ENCODE assay signal across 1 cellular context in genomic region chr4:82450966-82451755, GRCh38.
TF ChIP-seq lines count a peak whose summit lies in the region.

No MANE protein-coding gene starts in this region.

TF ChIP-seq in WTC11, 78 proteins besides CTCF, POLR2A, EP300 and RAD21 (continued from another document):
- TF ChIP-seq ZSCAN18 (CRISPR knock-in tag; IDR thresholded peaks at IDR 0.05) (no peak), AR (CRISPR knock-in tag; IDR thresholded peaks at IDR 0.05) (no peak), NR1H2 (CRISPR knock-in tag; IDR thresholded peaks at IDR 0.05) (no peak), ZNF317 (CRISPR knock-in tag; IDR thresholded peaks at IDR 0.05; ENCODE audit: borderline replicate concordance, low read depth) (no peak), HMGXB4 (CRISPR knock-in tag; IDR thresholded peaks at IDR 0.05) (no peak), ZNF263 (CRISPR knock-in tag; IDR thresholded peaks at IDR 0.05; ENCODE audit: low read depth) (no peak), ARID4B (CRISPR knock-in tag; IDR thresholded peaks at IDR 0.05; ENCODE audit: borderline replicate concordance) (no peak), AFF4 (CRISPR knock-in tag; IDR thresholded peaks at IDR 0.05; ENCODE audit: borderline replicate concordance) (no peak), FOXJ3 (CRISPR knock-in tag; IDR thresholded peaks at IDR 0.05; ENCODE audit: borderline replicate concordance) (no peak), SMAD3 (CRISPR knock-in tag; IDR thresholded peaks at IDR 0.05; ENCODE audit: borderline replicate concordance) (no peak), NFYB (CRISPR knock-in tag; conservative IDR thresholded peaks at IDR 0.05; ENCODE audit: low read depth) (no peak), TEAD1 (CRISPR knock-in tag; IDR thresholded peaks at IDR 0.05) (no peak), JAZF1 (CRISPR knock-in tag; IDR thresholded peaks at IDR 0.05) (no peak)
TF ChIP-seq in WTC11: peak in this region for 0.
